Comparison of ENCODE assay signal across 12 cellular contexts in genomic region chr12:1681493-1681807, GRCh38. TPM values are rescaled to one million over a fixed set of nuclear protein-coding genes. Genes with fewer than 3 reads are reported as not detected.
"Had no signal": no experiment of that assay in that cellular context is flagged by ENCODE, and none has a peak within 500 bp of the region (broad histone marks: within the 10 kb centered on the region; RNA-seq: fewer than 3 reads in every experiment).

No MANE protein-coding gene starts in this region.

- H3K27ac ChIP-seq: brain microvascular endothelial cell, psoas muscle, vagina had no signal

- H3K4me1 ChIP-seq: psoas muscle, sigmoid colon, vagina had no signal

- H3K27me3 ChIP-seq: brain microvascular endothelial cell, sigmoid colon, vagina had no signal

- DNase-seq: activated CD4-positive, alpha-beta T cell treated with anti-CD3 and anti-CD28 coated beads, Interleukin-2, amount 10 ng/mL, durations not matched to agents 7 days and 5 days; activated CD4-positive, CD25-positive, alpha-beta regulatory T cell; activated CD8-positive, alpha-beta memory T cell treated with anti-CD3 and anti-CD28 coated beads for 24 hours; amniotic stem cell; brain microvascular endothelial cell; psoas muscle; sigmoid colon; stimulated activated CD4-positive, alpha-beta T cell treated with anti-CD3 and anti-CD28 coated beads, Interleukin-12 subunit alpha, Interleukin-12 subunit beta, amount 100 ng/mL, for 4 hours; stimulated activated naive CD4-positive, alpha-beta T cell; T-helper 17 cell had no signal

- H3K36me3 ChIP-seq: brain microvascular endothelial cell, sigmoid colon, vagina had no signal

- ATAC-seq: activated naive CD4-positive, alpha-beta T cell treated with anti-CD3 and anti-CD28 coated beads, Interleukin-2, amount 50 U/mL, for 72 hours; T-helper 17 cell had no signal

- H3K9me3 ChIP-seq: psoas muscle, sigmoid colon, vagina had no signal

- H3K4me3 ChIP-seq: psoas muscle, sigmoid colon, vagina had no signal

RNA-seq across cellular contexts. Expression of gene WNT5B, which starts 52.4 kb away (rescaled TPM):
- total RNA-seq: T-helper 17 cell had no signal
